In the genomic region with DNA sequence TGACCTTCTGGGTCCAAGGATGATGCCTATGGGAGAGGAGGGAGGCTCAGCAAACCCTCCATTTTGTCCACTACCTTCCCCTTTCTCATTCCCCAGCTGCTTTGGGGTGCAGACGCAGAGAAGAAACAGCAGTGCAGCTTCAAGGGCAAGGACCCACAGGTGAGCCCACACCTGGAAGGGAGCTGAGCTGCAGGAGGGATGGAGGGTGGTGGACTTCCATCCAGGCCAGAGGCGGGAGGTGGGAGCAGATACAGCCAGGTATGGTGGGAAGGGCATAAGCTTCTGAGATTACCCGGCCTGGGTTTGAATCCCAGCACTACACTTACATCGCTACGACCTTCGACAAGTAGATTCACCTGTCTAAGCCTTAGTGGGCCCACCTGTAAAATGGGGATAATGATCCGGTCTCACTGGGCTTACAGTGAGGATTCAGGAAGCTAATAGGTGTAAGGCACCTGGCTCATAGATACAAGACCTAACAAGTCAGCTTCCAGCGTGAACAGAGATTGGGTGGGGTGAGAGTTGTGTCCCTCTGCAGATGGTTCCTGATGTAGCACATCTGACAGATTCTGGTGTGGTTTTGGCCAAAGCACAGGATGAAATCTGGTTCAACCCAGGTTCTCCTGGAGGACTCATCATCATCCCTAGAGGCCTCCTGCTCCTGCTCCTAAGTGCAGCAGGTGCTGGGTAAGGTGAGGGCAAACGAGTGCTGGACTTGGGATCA, we compare ENCODE assay signal across 1 cellular context.
TF ChIP-seq lines count a peak whose summit lies in the region.

No MANE protein-coding gene starts in this region.

TF ChIP-seq in WTC11, 78 proteins besides CTCF, POLR2A, EP300 and RAD21:
- no peak for TF ChIP-seq EMX1 (CRISPR knock-in tag; IDR thresholded peaks at IDR 0.05)
- no peak for TF ChIP-seq ZNF121 (CRISPR knock-in tag; IDR thresholded peaks at IDR 0.05)
- TF ChIP-seq, protein P1, sequence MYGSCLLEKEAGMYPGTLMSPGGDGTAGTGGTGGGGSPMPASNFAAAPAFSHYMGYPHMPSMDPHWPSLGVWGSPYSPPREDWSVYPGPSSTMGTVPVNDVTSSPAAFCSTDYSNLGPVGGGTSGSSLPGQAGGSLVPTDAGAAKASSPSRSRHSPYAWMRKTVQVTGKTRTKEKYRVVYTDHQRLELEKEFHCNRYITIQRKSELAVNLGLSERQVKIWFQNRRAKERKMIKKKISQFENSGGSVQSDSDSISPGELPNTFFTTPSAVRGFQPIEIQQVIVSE (CRISPR knock-in tag; IDR thresholded peaks at IDR 0.05; ENCODE audit: borderline replicate concordance) = no peak
- TF ChIP-seq, protein P2, sequence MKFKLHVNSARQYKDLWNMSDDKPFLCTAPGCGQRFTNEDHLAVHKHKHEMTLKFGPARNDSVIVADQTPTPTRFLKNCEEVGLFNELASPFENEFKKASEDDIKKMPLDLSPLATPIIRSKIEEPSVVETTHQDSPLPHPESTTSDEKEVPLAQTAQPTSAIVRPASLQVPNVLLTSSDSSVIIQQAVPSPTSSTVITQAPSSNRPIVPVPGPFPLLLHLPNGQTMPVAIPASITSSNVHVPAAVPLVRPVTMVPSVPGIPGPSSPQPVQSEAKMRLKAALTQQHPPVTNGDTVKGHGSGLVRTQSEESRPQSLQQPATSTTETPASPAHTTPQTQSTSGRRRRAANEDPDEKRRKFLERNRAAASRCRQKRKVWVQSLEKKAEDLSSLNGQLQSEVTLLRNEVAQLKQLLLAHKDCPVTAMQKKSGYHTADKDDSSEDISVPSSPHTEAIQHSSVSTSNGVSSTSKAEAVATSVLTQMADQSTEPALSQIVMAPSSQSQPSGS (CRISPR knock-in tag; IDR thresholded peaks at IDR 0.05; ENCODE audit: borderline replicate concordance, low read depth) = no peak
- no peak for TF ChIP-seq ZNF671 (CRISPR knock-in tag; IDR thresholded peaks at IDR 0.05)
- TF ChIP-seq NR1H2 (CRISPR knock-in tag; IDR thresholded peaks at IDR 0.05) = no peak
- TF ChIP-seq KAT7 (CRISPR knock-in tag; IDR thresholded peaks at IDR 0.05; ENCODE audit: borderline replicate concordance) = no peak
- TF ChIP-seq RORB (CRISPR knock-in tag; IDR thresholded peaks at IDR 0.05) = no peak
- no peak for TF ChIP-seq JAZF1 (CRISPR knock-in tag; IDR thresholded peaks at IDR 0.05)
